ENCODE assay signal across 22 cellular contexts in genomic region chr2:159725713-159726112, GRCh38. TPM values are rescaled to one million over a fixed set of nuclear protein-coding genes. Genes with fewer than 3 reads are reported as not detected.
DNase-seq lines count a peak whose midpoint lies in the region; ATAC-seq and TF ChIP-seq lines count a peak whose summit lies in the region.
"Had no signal": no experiment of that assay in that cellular context is flagged by ENCODE, and none has a peak within 500 bp of the region (broad histone marks: within the 10 kb centered on the region; RNA-seq: fewer than 3 reads in every experiment).

No MANE protein-coding gene starts in this region.

- intact Hi-C loops in ascending aorta (cut with DNase I), result no loop called here

- H3K4me3 ChIP-seq in CD4-positive, CD25-positive, alpha-beta regulatory T cell (ENCODE audit: low read depth, low read length), result peak overlapping the region; percentile 26
- H3K4me3 ChIP-seq in right atrium auricular region, result no peak overlapping the region
- no peak overlapping the region for H3K4me3 ChIP-seq in ascending aorta
- H3K4me3 ChIP-seq: GM23248, Peyer's patch had no signal

- peaks cover 96% of the 10 kb centered on the region for H3K36me3 Mint-ChIP-seq in activated T-cell treated with anti-CD3 and anti-CD28 coated beads, Interleukin-2, amount 50 U/mL, for 24 hours (ENCODE audit: low read depth)
- peaks cover 32% of the 10 kb centered on the region for H3K36me3 Mint-ChIP-seq in activated T-cell treated with anti-CD3 and anti-CD28 coated beads, Interleukin-2, amount 50 U/mL, for 4 hours (ENCODE audit: insufficient read depth)
- peaks cover 35% of the 10 kb centered on the region for H3K36me3 Mint-ChIP-seq in CD4-positive, CD25-positive, alpha-beta regulatory T cell
- H3K36me3 Mint-ChIP-seq in effector memory CD8-positive, alpha-beta T cell (ENCODE audit: insufficient read depth), result peaks cover 45% of the 10 kb centered on the region

- H3K9me3 ChIP-seq in CD4-positive, CD25-positive, alpha-beta regulatory T cell (ENCODE audit: control insufficient read depth in 2 of 2, low read length in 2 of 2), result no peaks in the 10 kb centered on the region
- H3K9me3 ChIP-seq in right atrium auricular region, result no peaks in the 10 kb centered on the region
- H3K9me3 ChIP-seq in ascending aorta, result no peaks in the 10 kb centered on the region
- H3K9me3 ChIP-seq: Peyer's patch had no signal

- no peaks in the 10 kb centered on the region for H3K27me3 ChIP-seq in CD4-positive, CD25-positive, alpha-beta regulatory T cell (ENCODE audit: control insufficient read depth, insufficient read depth, low read length)
- no peaks in the 10 kb centered on the region for H3K27me3 ChIP-seq in right atrium auricular region
- H3K27me3 ChIP-seq in ascending aorta, result no peaks in the 10 kb centered on the region
- H3K27me3 ChIP-seq: Peyer's patch had no signal

- no peak overlapping the region for H3K4me3 Mint-ChIP-seq in activated T-cell treated with anti-CD3 and anti-CD28 coated beads, Interleukin-2, amount 50 U/mL, for 24 hours
- H3K4me3 Mint-ChIP-seq in activated T-cell treated with anti-CD3 and anti-CD28 coated beads, Interleukin-2, amount 50 U/mL, for 4 hours, result no peak overlapping the region
- peak overlapping the region in 3 of 4 donors; percentile 24 to 73 (median 29) for H3K4me3 Mint-ChIP-seq in CD4-positive, CD25-positive, alpha-beta regulatory T cell
- H3K4me3 Mint-ChIP-seq in effector memory CD8-positive, alpha-beta T cell, result peak overlapping the region in 1 of 2 donors; percentile 5

- peaks cover 49% of the 10 kb centered on the region for H3K36me3 ChIP-seq in CD4-positive, CD25-positive, alpha-beta regulatory T cell (ENCODE audit: control insufficient read depth, insufficient read depth, low read length)
- H3K36me3 ChIP-seq in right atrium auricular region, result peaks cover 2% of the 10 kb centered on the region
- H3K36me3 ChIP-seq in ascending aorta, result peaks cover 6 to 13% of the 10 kb centered on the region in 2 donors

- no peak for ATAC-seq in activated T-cell treated with anti-CD3 and anti-CD28 coated beads, Interleukin-2, amount 50 U/mL, for 4 hours
- ATAC-seq in CD4-positive, CD25-positive, alpha-beta regulatory T cell (ENCODE audit: low read depth in 2 of 2), result no peak
- no peak for ATAC-seq in effector memory CD8-positive, alpha-beta T cell (replicated peaks)

- H3K4me1 Mint-ChIP-seq in activated T-cell treated with anti-CD3 and anti-CD28 coated beads, Interleukin-2, amount 50 U/mL, for 24 hours (ENCODE audit: low read depth), result peaks cover 79% of the 10 kb centered on the region
- H3K4me1 Mint-ChIP-seq in activated T-cell treated with anti-CD3 and anti-CD28 coated beads, Interleukin-2, amount 50 U/mL, for 4 hours (ENCODE audit: low read depth), result peaks cover 67% of the 10 kb centered on the region
- peaks cover 60 to 90% (median 75%) of the 10 kb centered on the region in 4 donors for H3K4me1 Mint-ChIP-seq in CD4-positive, CD25-positive, alpha-beta regulatory T cell
- peaks cover 49 to 81% of the 10 kb centered on the region in 2 donors for H3K4me1 Mint-ChIP-seq in effector memory CD8-positive, alpha-beta T cell (ENCODE audit: low read depth in 2 of 2)

- peaks cover 3% of the 10 kb centered on the region for H3K9me3 Mint-ChIP-seq in activated T-cell treated with anti-CD3 and anti-CD28 coated beads, Interleukin-2, amount 50 U/mL, for 24 hours
- H3K9me3 Mint-ChIP-seq in activated T-cell treated with anti-CD3 and anti-CD28 coated beads, Interleukin-2, amount 50 U/mL, for 4 hours, result no peaks in the 10 kb centered on the region
- H3K9me3 Mint-ChIP-seq in CD4-positive, CD25-positive, alpha-beta regulatory T cell, result peaks cover 0 to 5% (median 0%) of the 10 kb centered on the region in 7 donors
- H3K9me3 Mint-ChIP-seq in effector memory CD8-positive, alpha-beta T cell, result no peaks in the 10 kb centered on the region

- peak overlapping the region; percentile 47 for H3K27ac Mint-ChIP-seq in activated T-cell treated with anti-CD3 and anti-CD28 coated beads, Interleukin-2, amount 50 U/mL, for 24 hours
- H3K27ac Mint-ChIP-seq in CD4-positive, CD25-positive, alpha-beta regulatory T cell, result peak overlapping the region in 1 of 3 donors; percentile 29
- peak overlapping the region; percentile 60 to 64 for H3K27ac Mint-ChIP-seq in effector memory CD8-positive, alpha-beta T cell

- no peaks in the 10 kb centered on the region for H3K27me3 Mint-ChIP-seq in activated T-cell treated with anti-CD3 and anti-CD28 coated beads, Interleukin-2, amount 50 U/mL, for 24 hours
- no peaks in the 10 kb centered on the region for H3K27me3 Mint-ChIP-seq in activated T-cell treated with anti-CD3 and anti-CD28 coated beads, Interleukin-2, amount 50 U/mL, for 4 hours (ENCODE audit: low read depth)
- H3K27me3 Mint-ChIP-seq in CD4-positive, CD25-positive, alpha-beta regulatory T cell, result no peaks in the 10 kb centered on the region
- H3K27me3 Mint-ChIP-seq in effector memory CD8-positive, alpha-beta T cell, result no peaks in the 10 kb centered on the region

- no peak for DNase-seq in activated T-cell treated with anti-CD3 and anti-CD28 coated beads, Interleukin-2, amount 50 U/mL, for 24 hours
- DNase-seq in activated T-cell treated with anti-CD3 and anti-CD28 coated beads, Interleukin-2, amount 50 U/mL, for 4 hours, result no peak
- DNase-seq in CD4-positive, CD25-positive, alpha-beta regulatory T cell, result no peak
- no peak for DNase-seq in effector memory CD8-positive, alpha-beta T cell
- DNase-seq in right atrium auricular region (ENCODE audit: low spot score) (no peak), ascending aorta (ENCODE audit: low spot score in 2 of 2) (no peak), AG20443 (ENCODE audit: low spot score) (no peak), retina (no peak)
- DNase-seq: 8988T, AML-193, C1 segment of cervical spinal cord, GDM1, GM23248, HCEC 1CT, Kasumi-1, NCI-H1417, NCI-H1694 treated with DMSO at 0.1 percent for 48 hours, NCI-H2081 treated with DMSO at 0.1 percent for 48 hours, NCI-H2171 treated with DMSO at 0.1 percent for 48 hours, NCI-H524 treated with DMSO at 0.1 percent for 48 hours, NCI-H82, Peyer's patch had no signal

- no peak overlapping the region for H3K27ac ChIP-seq in CD4-positive, CD25-positive, alpha-beta regulatory T cell (ENCODE audit: insufficient read depth, low read length, poor library complexity, severe bottlenecking)
- H3K27ac ChIP-seq in right atrium auricular region (peak overlapping the region; percentile 32 to 65), ascending aorta (no peak overlapping the region)
- H3K27ac ChIP-seq: GM23248, Peyer's patch had no signal

- H3K4me1 ChIP-seq in CD4-positive, CD25-positive, alpha-beta regulatory T cell (ENCODE audit: control insufficient read depth, insufficient read depth, low read length, poor library complexity, severe bottlenecking), result peaks cover 34% of the 10 kb centered on the region
- H3K4me1 ChIP-seq in right atrium auricular region, result peaks cover 0 to 53% of the 10 kb centered on the region in 2 donors
- H3K4me1 ChIP-seq in ascending aorta, result peaks cover 0 to 8% of the 10 kb centered on the region in 2 donors
- H3K4me1 ChIP-seq: Peyer's patch had no signal

- no peak for TF ChIP-seq CTCF in right atrium auricular region (IDR thresholded peaks at IDR 0.05)
- no peak for TF ChIP-seq CTCF in ascending aorta (IDR thresholded peaks at IDR 0.05)

RNA-seq across cellular contexts. Expression of gene MARCHF7, which starts 13.4 kb away (rescaled TPM):
- 10 to 100 TPM; 50.7 to 64.7 (median 63.8) TPM for total RNA-seq in activated T-cell treated with anti-CD3 and anti-CD28 coated beads, Interleukin-2, amount 50 U/mL, for 4 hours
- 88.2 TPM for total RNA-seq in CD4-positive, CD25-positive, alpha-beta regulatory T cell
- 100 to 1,000 TPM; 189 to 253 (median 228) TPM for polyA plus RNA-seq in CD4-positive, CD25-positive, alpha-beta regulatory T cell
- total RNA-seq in right atrium auricular region, result 10 to 100 TPM; 70.6 to 79.5 TPM
- 49.4 TPM for total RNA-seq in ascending aorta

Comparison
In these comparisons a context has a peak if more than half of its experiments do, and no peak if none do; other contexts are left out.
1. H3K4me3 Mint-ChIP-seq: peak in CD4-positive, CD25-positive, alpha-beta regulatory T cell (3 of 4); none in activated T-cell treated with anti-CD3 and anti-CD28 coated beads, Interleukin-2, amount 50 U/mL, for 24 hours (single experiment) and activated T-cell treated with anti-CD3 and anti-CD28 coated beads, Interleukin-2, amount 50 U/mL, for 4 hours (single experiment).
2. H3K27ac ChIP-seq: peak in right atrium auricular region (2 of 2); none in CD4-positive, CD25-positive, alpha-beta regulatory T cell (single experiment) and ascending aorta (0 of 2).